In genomic region chr5:128315671-128316070, GRCh38 we compare ENCODE assay signal across 18 cellular contexts.
"Had no signal": no experiment of that assay in that cellular context is flagged by ENCODE, and none has a peak within 500 bp of the region (broad histone marks: within the 10 kb centered on the region; RNA-seq: fewer than 3 reads in every experiment).

No MANE protein-coding gene starts in this region.

- H3K9me3 ChIP-seq: esophagus squamous epithelium, neutrophil, ovary, stomach, thoracic aorta, transverse colon had no signal

- H3K4me3 ChIP-seq: esophagus squamous epithelium, ovary, stomach, thoracic aorta, transverse colon had no signal

- H3K36me3 Mint-ChIP-seq: immature natural killer cell; naive thymus-derived CD4-positive, alpha-beta T cell had no signal

- ATAC-seq: left colon; left ventricle myocardium superior; naive thymus-derived CD4-positive, alpha-beta T cell; right cardiac atrium had no signal

- H3K4me1 Mint-ChIP-seq: immature natural killer cell; naive thymus-derived CD4-positive, alpha-beta T cell had no signal

- H3K4me1 ChIP-seq: esophagus squamous epithelium, stomach, transverse colon had no signal

- H3K27ac ChIP-seq: esophagus squamous epithelium, neutrophil, ovary, stomach, thoracic aorta, transverse colon had no signal

- H3K36me3 ChIP-seq: esophagus squamous epithelium, neutrophil, ovary, stomach, thoracic aorta, transverse colon had no signal

- H3K27ac Mint-ChIP-seq: immature natural killer cell; naive thymus-derived CD4-positive, alpha-beta T cell had no signal

- H3K4me3 Mint-ChIP-seq: immature natural killer cell; naive thymus-derived CD4-positive, alpha-beta T cell had no signal

- DNase-seq: effector memory CD4-positive, alpha-beta T cell; esophagus squamous epithelium; foreskin fibroblast; immature natural killer cell; kidney; left colon; left ventricle myocardium superior; naive thymus-derived CD4-positive, alpha-beta T cell; ovary; right cardiac atrium; small intestine; stimulated activated CD4-positive, alpha-beta T cell treated with anti-CD3 and anti-CD28 coated beads, Interleukin-12 subunit alpha, Interleukin-12 subunit beta, amount 100 ng/mL, for 4 hours; stimulated activated naive CD4-positive, alpha-beta T cell; stomach; substantia nigra; transverse colon had no signal

- H3K27me3 ChIP-seq: esophagus squamous epithelium, neutrophil, ovary, stomach, transverse colon had no signal
